In the genomic region with DNA sequence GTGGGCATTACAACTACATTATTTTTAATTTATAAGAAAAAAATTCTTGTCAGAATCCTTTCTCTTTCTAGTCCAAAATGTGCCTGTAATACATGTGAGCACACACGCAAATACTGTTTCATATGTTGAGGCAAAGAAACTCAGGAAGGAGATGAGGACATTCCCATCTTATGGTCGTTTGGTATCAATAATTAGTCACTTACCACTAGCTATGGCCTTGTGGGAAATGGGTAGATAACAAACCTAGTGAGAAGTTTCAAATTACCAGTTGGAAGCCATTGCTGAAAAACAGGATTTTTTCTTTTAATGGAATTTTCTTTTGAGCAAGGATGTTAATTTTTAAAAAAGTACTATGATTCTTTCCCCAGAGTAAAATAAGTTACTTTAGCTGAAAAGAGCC, we compare ENCODE assay signal across 10 cellular contexts. TPM values are rescaled to one million over a fixed set of nuclear protein-coding genes. Genes with fewer than 3 reads are reported as not detected.
A peak's percentile ranks its signal among the peaks of the same experiment; 100 is the strongest.
DNase-seq lines count a peak whose midpoint lies in the region; FAIRE-seq and TF ChIP-seq lines count a peak whose summit lies in the region.
"Had no signal": no experiment of that assay in that cellular context is flagged by ENCODE, and none has a peak within 500 bp of the region (broad histone marks: within the 10 kb centered on the region; RNA-seq: fewer than 3 reads in every experiment).

No MANE protein-coding gene starts in this region.

- DNase-seq in RCC 7860 (ENCODE audit: low spot score) (peak; percentile 9), esophagus squamous epithelium (lab: John Stamatoyannopoulos, UW) (no peak), prostate gland (ENCODE audit: low spot score) (no peak), AG20443 (ENCODE audit: low spot score) (no peak), superior temporal gyrus (ENCODE audit: extremely low spot score) (no peak)
- DNase-seq in activated T-cell treated with anti-CD3 and anti-CD28 coated beads, Interleukin-2, amount 50 U/mL, for 1 hour: no peak
- DNase-seq in stimulated activated CD4-positive, alpha-beta T cell treated with anti-CD3 and anti-CD28 coated beads, Interleukin-4, amount 100 ng/mL, for 1 hour: no peak
- DNase-seq: NCI-H2171, RPMI8226 had no signal

- H3K4me1 ChIP-seq in ACC112 (ENCODE audit: control insufficient read depth, insufficient read depth, low read length, unreplicated experiment) (peaks cover 66% of the 10 kb centered on the region), esophagus squamous epithelium (peaks cover 9 to 78% (median 23%) of the 10 kb centered on the region in 3 donors), prostate gland (replicated peaks) (peaks cover 5% of the 10 kb centered on the region)

- H3K27me3 ChIP-seq in ACC112 (ENCODE audit: insufficient read depth, low read length) (no peaks in the 10 kb centered on the region), esophagus squamous epithelium (no peaks in the 10 kb centered on the region), prostate gland (replicated peaks; ENCODE audit: insufficient read depth) (no peaks in the 10 kb centered on the region)

- TF ChIP-seq CTCF in esophagus squamous epithelium (IDR thresholded peaks at IDR 0.05): no peak
- no peak for TF ChIP-seq CTCF in prostate gland (IDR thresholded peaks at IDR 0.05)

- H3K9me3 ChIP-seq in esophagus squamous epithelium (no peaks in the 10 kb centered on the region), prostate gland (no peaks in the 10 kb centered on the region)

- H3K79me2 ChIP-seq in ACC112 (ENCODE audit: control insufficient read depth, insufficient read depth, low read length, unreplicated experiment): peaks cover 74% of the 10 kb centered on the region

- H3K27ac ChIP-seq in ACC112 (ENCODE audit: low read depth, low read length) (peak overlapping the region; percentile 100), esophagus squamous epithelium (peak overlapping the region in 3 of 4 donors; percentile 56 to 76 (median 64)), prostate gland (peak overlapping the region; percentile 21 to 48)

- no peak overlapping the region for H2AFZ ChIP-seq in ACC112 (ENCODE audit: low read length, unreplicated experiment)

- intact Hi-C loops in esophagus squamous epithelium (cut with DNase I): no loop called here
- intact Hi-C loops in prostate gland (cut with DNase I): no loop called here

- no peak for FAIRE-seq in RCC 7860 (lab: Jason Lieb, UNC)

- no peak for TF ChIP-seq POLR2A in esophagus squamous epithelium (IDR thresholded peaks at IDR 0.05)
- no peak for TF ChIP-seq POLR2A in prostate gland (IDR thresholded peaks at IDR 0.05)

- 47 to 53% methylated on average over 2 of the region's 2 CpGs for WGBS in esophagus squamous epithelium, 2 donors
- 55% methylated on average over 2 of the region's 2 CpGs for WGBS in prostate gland

- H3K4me3 ChIP-seq in ACC112 (ENCODE audit: low read depth, low read length) (peak overlapping the region; percentile 74), esophagus squamous epithelium (no peak overlapping the region), prostate gland (no peak overlapping the region)

- H3K36me3 ChIP-seq in ACC112 (ENCODE audit: insufficient read depth, low read length) (no peaks in the 10 kb centered on the region), esophagus squamous epithelium (no peaks in the 10 kb centered on the region), prostate gland (no peaks in the 10 kb centered on the region)

RNA-seq across cellular contexts. Expression of gene AMOTL1, which starts 25.7 kb away (rescaled TPM):
- 10 to 100 TPM; 47.2 to 91.6 (median 66.9) TPM for total RNA-seq in esophagus squamous epithelium
- 10 to 100 TPM; 49.2 to 67.2 TPM for total RNA-seq in prostate gland

Comparison
In these comparisons a context has a peak if more than half of its experiments do, and no peak if none do; other contexts are left out.
1. H3K27ac ChIP-seq: peak in every context shown above with its lines; median percentile 100 in ACC112; 64 in esophagus squamous epithelium; 34 in prostate gland.